Comparison of ENCODE assay signal across 15 cellular contexts in the genomic region with DNA sequence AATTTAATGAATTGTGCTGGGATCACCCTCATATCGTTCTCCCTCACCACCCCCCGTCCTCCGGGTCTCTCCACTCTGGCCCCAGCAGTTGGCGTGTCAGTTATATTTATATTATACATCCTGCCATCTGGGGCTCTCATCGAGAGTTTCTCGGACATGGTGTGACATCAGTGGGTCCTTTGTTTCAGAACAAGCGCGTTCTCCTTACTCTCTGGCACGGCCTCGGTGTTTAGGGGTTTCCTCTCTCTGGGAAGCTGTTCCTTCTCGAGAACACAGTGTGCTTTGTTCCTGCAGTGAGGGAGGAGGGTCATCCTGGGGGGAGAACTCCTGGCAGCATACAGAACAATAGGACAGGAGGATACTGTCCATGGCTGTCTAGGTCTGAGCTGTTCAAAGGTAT. TPM values are rescaled to one million over a fixed set of nuclear protein-coding genes. Genes with fewer than 3 reads are reported as not detected.
A peak's percentile ranks its signal among the peaks of the same experiment; 100 is the strongest.
DNase-seq lines count a peak whose midpoint lies in the region; ATAC-seq and TF ChIP-seq lines count a peak whose summit lies in the region.
"Had no signal": no experiment of that assay in that cellular context is flagged by ENCODE, and none has a peak within 500 bp of the region (broad histone marks: within the 10 kb centered on the region; RNA-seq: fewer than 3 reads in every experiment).

No MANE protein-coding gene starts in this region.

- H3F3A ChIP-seq in GM23338 (replicated peaks; ENCODE audit: low read depth): no peaks in the 10 kb centered on the region

- H3K9me3 Mint-ChIP-seq in endodermal cell (no peaks in the 10 kb centered on the region), GM23338 (no peaks in the 10 kb centered on the region)
- H3K9me3 Mint-ChIP-seq: immature natural killer cell, naive B cell had no signal

- H3K9me3 ChIP-seq in endodermal cell (ENCODE audit: control insufficient read depth, low read length) (no peaks in the 10 kb centered on the region), left lung (no peaks in the 10 kb centered on the region), gastrocnemius medialis (no peaks in the 10 kb centered on the region)

- H3K4me1 ChIP-seq in endodermal cell (ENCODE audit: control insufficient read depth, insufficient read depth, low read length) (no peaks in the 10 kb centered on the region), left lung (peaks cover 0 to 6% of the 10 kb centered on the region in 2 donors), gastrocnemius medialis (peaks cover 0 to 6% of the 10 kb centered on the region in 2 donors), GM23338 (ENCODE audit: insufficient read depth) (peaks cover 6% of the 10 kb centered on the region; the same call in 1 of the 2 replicates)

- no peak overlapping the region for H3K4me2 ChIP-seq in GM23338

- H3K27ac Mint-ChIP-seq in endodermal cell (no peak overlapping the region), GM23338 (no peak overlapping the region)
- H3K27ac Mint-ChIP-seq: immature natural killer cell, naive B cell had no signal

- H3K4me3 ChIP-seq in endodermal cell (ENCODE audit: low read length) (no peak overlapping the region), left lung (no peak overlapping the region), gastrocnemius medialis (no peak overlapping the region), GM23338 (no peak overlapping the region)

- no peaks in the 10 kb centered on the region for H3K27me3 ChIP-seq in endodermal cell (ENCODE audit: control insufficient read depth, insufficient read depth, low read length, poor library complexity, severe bottlenecking)
- no peaks in the 10 kb centered on the region for H3K27me3 ChIP-seq in left lung
- H3K27me3 ChIP-seq in gastrocnemius medialis: peaks cover 0 to 3% (median 0%) of the 10 kb centered on the region in 3 donors
- no peaks in the 10 kb centered on the region for H3K27me3 ChIP-seq in GM23338 (ENCODE audit: insufficient read depth)

- peaks cover 11% of the 10 kb centered on the region for H3K4me1 Mint-ChIP-seq in endodermal cell
- peaks cover 18% of the 10 kb centered on the region for H3K4me1 Mint-ChIP-seq in GM23338
- H3K4me1 Mint-ChIP-seq: immature natural killer cell had no signal

- in situ Hi-C loops in G401 (cut with HindIII; ENCODE audit: low sequenced_read_pairs): no loop called here
- in situ Hi-C loops in gastrocnemius medialis (cut with MboI; ENCODE audit: low sequenced_read_pairs in 4 of 4): no loop called here

- H3K36me3 ChIP-seq in endodermal cell (ENCODE audit: control insufficient read depth, insufficient read depth, low read length): no peaks in the 10 kb centered on the region
- H3K36me3 ChIP-seq in left lung: no peaks in the 10 kb centered on the region
- H3K36me3 ChIP-seq in gastrocnemius medialis: no peaks in the 10 kb centered on the region
- no peaks in the 10 kb centered on the region for H3K36me3 ChIP-seq in GM23338 (ENCODE audit: insufficient read depth)

- TF ChIP-seq CTCF in endodermal cell (conservative IDR thresholded peaks at IDR 0.05) (no peak), left lung (IDR thresholded peaks at IDR 0.05) (no peak), gastrocnemius medialis (IDR thresholded peaks at IDR 0.05 in 4 of 5, conservative IDR thresholded peaks at IDR 0.05 in 1 of 5) (no peak), GM23338 (conservative IDR thresholded peaks at IDR 0.05; ENCODE audit: low read depth in 2 of 2) (no peak)

- H3K36me3 Mint-ChIP-seq in endodermal cell (ENCODE audit: low read depth) (peaks cover 2% of the 10 kb centered on the region), GM23338 (ENCODE audit: low read depth) (no peaks in the 10 kb centered on the region)
- H3K36me3 Mint-ChIP-seq: immature natural killer cell, naive B cell had no signal

- H2AFZ ChIP-seq in GM23338: no peak overlapping the region

- ATAC-seq in left lung (peak; percentile 29), gastrocnemius medialis (peak; percentile 79 to 80), GM23338 (no peak)

- H3K27me3 Mint-ChIP-seq in endodermal cell (ENCODE audit: insufficient read depth) (no peaks in the 10 kb centered on the region), GM23338 (ENCODE audit: insufficient read depth, low read depth, poor library complexity) (peaks cover 19% of the 10 kb centered on the region)

- peaks cover 5% of the 10 kb centered on the region; the same call in 1 of the 2 replicates for H4K20me1 ChIP-seq in GM23338 (replicated peaks; ENCODE audit: insufficient read depth)

- H3K9ac ChIP-seq in endodermal cell (ENCODE audit: extremely low read depth, low read length, poor library complexity, severe bottlenecking): no peak overlapping the region

- peak overlapping the region; percentile 81 for H3K27ac ChIP-seq in endodermal cell (ENCODE audit: low read depth, low read length)
- peak overlapping the region in 1 of 2 donors; percentile 79 for H3K27ac ChIP-seq in left lung
- peak overlapping the region; percentile 74 to 80 (median 78) for H3K27ac ChIP-seq in gastrocnemius medialis
- no peak overlapping the region for H3K27ac ChIP-seq in GM23338 (ENCODE audit: low read depth)

- H3K4me3 Mint-ChIP-seq in endodermal cell: no peak overlapping the region
- H3K4me3 Mint-ChIP-seq in GM23338: no peak overlapping the region
- H3K4me3 Mint-ChIP-seq: immature natural killer cell, naive B cell had no signal

- intact Hi-C loops in left lung (cut with DNase I) (no loop called here), gastrocnemius medialis (cut with DNase I; ENCODE audit: low total_unique reads) (no loop called here)

- H3K9me2 ChIP-seq in GM23338 (ENCODE audit: insufficient read depth): no peaks in the 10 kb centered on the region

- DNase-seq in G401 (ENCODE audit: low spot score): peak; percentile 76
- peak; percentile 21 for DNase-seq in endodermal cell
- DNase-seq in left lung: no peak
- no peak for DNase-seq in gastrocnemius medialis
- no peak for DNase-seq in GM23338 (ENCODE audit: low spot score)
- DNase-seq in HPDE6-E6E7 (ENCODE audit: extremely low spot score): no peak
- no peak for DNase-seq in NCI-H2029 treated with DMSO at 0.1 percent for 48 hours (lab: John Stamatoyannopoulos, UW)
- DNase-seq in NCI-H187 (lab: John Stamatoyannopoulos, UW): no peak
- DNase-seq: activated naive CD4-positive, alpha-beta T cell treated with anti-CD3 and anti-CD28 coated beads, Interleukin-2, amount 50 U/mL, for 16 hours; immature natural killer cell; KBM-7; naive B cell; NCI-H146; NCI-H774; SIG-M5 had no signal

- TF ChIP-seq POLR2A in gastrocnemius medialis (IDR thresholded peaks at IDR 0.05): peak; percentile 17 to 61

- no peaks in the 10 kb centered on the region for H3K79me2 ChIP-seq in GM23338 (replicated peaks; ENCODE audit: insufficient read depth)

- WGBS in endodermal cell (ENCODE audit: insufficient coverage in 1 of 2, insufficient read length in 1 of 2), 2 experiments: 91 to 95% methylated on average over 7 to 11 of the region's 11 CpGs

TF ChIP-seq in GM23338, 12 proteins besides CTCF, POLR2A, EP300 and RAD21 (continues in another document):
- TF ChIP-seq STAT1 (IDR thresholded peaks at IDR 0.05; ENCODE audit: unreplicated experiment): no peak
- TF ChIP-seq CREB1 (CRISPR knock-in tag; IDR thresholded peaks at IDR 0.05; ENCODE audit: low read depth): no peak
- TF ChIP-seq NANOG (IDR thresholded peaks at IDR 0.05; ENCODE audit: borderline replicate concordance): no peak
- TF ChIP-seq EZH2phosphoT487 (IDR thresholded peaks at IDR 0.05; ENCODE audit: unreplicated experiment): no peak

RNA-seq across cellular contexts. Expression of gene MCF2L, which starts 9.8 kb away (rescaled TPM):
- total RNA-seq in G401 (2014; rRNA removed; shearing (Covaris generic)): 2.8 and 4.7 TPM in 2 replicates
- 10 to 100 TPM; 48.0 to 49.9 TPM for total RNA-seq in endodermal cell
- polyA plus RNA-seq in endodermal cell (2013, experiment 1 of 2): 29.6 TPM
- polyA plus RNA-seq in endodermal cell (2013, experiment 2 of 2): 27.9 TPM
- 10 to 100 TPM; 36.0 to 38.9 TPM for total RNA-seq in left lung
- 10 to 100 TPM; 16.1 to 21.2 (median 19.4) TPM for total RNA-seq in gastrocnemius medialis
- total RNA-seq in GM23338 (2014; rRNA removed; shearing (Covaris generic)): 22.9 and 25.6 TPM in 2 replicates
- 4.8 and 7.4 TPM in 2 replicates for polyA plus RNA-seq in GM23338 (2016; fragmentation: Nextera tagmentation; extraction: Ambion mirVana)

Comparison
In these comparisons a context has a peak if more than half of its experiments do, and no peak if none do; other contexts are left out.
1. DNase-seq: peak in G401 (single experiment) and endodermal cell (single experiment); none in left lung (0 of 2), gastrocnemius medialis (0 of 2), GM23338 (single experiment), HPDE6-E6E7 (single experiment), NCI-H2029 treated with DMSO at 0.1 percent for 48 hours (single experiment) and NCI-H187 (0 of 2).